Comparison of ENCODE assay signal across 1 cellular context in the genomic region with DNA sequence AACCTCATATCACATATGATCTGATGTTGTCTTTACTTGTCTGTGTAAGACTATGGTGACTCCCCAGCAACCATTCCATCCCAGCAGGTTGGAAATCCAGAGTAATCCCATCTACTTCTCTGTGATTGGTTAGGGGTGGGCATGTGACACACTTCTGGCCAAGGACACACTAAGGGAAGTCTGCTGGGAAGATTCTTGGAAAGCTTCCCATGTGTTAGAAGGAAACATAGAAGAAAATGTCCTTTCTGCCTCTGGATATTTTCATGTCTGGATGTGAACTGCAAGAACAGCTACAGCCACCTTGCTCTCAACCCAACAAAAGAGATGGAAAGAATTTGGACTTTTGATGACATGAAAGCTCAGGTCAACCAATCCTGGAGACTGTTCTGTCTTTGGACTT.
TF ChIP-seq lines count a peak whose summit lies in the region.

No MANE protein-coding gene starts in this region.

TF ChIP-seq in GM12878, 131 proteins besides CTCF, POLR2A, EP300 and RAD21 (continued from another document):
- TF ChIP-seq PML (IDR thresholded peaks at IDR 0.05; ENCODE audit: low read length) (no peak), IRF4 (IDR thresholded peaks at IDR 0.05; ENCODE audit: low read depth, low read length) (no peak)
